ENCODE assay signal across 8 cellular contexts in the genomic region with DNA sequence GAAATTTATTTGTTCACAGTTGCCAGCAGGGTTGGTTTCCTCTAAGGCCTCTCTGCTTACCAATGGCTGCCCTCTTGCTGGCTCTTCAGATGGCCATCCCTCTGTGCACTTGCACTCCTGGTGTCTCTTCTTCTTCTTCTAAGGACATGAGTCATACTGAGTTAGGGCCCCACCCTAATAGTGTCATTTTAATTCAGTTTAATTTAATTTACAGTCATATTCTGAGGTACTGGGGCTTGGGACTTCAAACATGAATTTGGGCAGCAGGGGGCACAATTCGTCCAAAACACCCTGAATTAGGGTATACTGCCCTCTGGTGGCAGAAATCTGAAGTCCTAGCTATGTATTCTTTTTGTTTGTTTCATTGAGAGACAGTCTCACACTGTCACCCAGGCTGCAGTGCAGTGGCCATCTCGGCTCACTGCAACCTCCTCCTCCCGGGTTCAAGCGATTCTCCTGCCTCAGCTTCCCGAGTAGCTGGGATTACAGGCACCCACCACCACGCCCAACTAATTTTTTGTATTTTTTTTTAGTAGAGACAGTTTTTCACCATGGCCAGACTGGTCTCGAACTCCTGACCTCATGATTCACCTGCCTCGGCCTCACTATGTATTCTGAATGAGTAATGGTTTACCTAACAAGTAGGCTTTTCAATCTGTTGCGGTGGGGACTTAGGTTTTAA. TPM values are rescaled to one million over a fixed set of nuclear protein-coding genes. Genes with fewer than 3 reads are reported as not detected.
DNase-seq lines count a peak whose midpoint lies in the region; ATAC-seq and TF ChIP-seq lines count a peak whose summit lies in the region.

No MANE protein-coding gene starts in this region.

- POLR2A ChIA-PET in BJ (lab: Charles Lee) = interaction anchor here (0.7 kb wide), 1 partner anchor 885 kb away, joined by 3 read pairs; no protein-coding TSS in a partner anchor
- POLR2A ChIA-PET in PC-3 (lab: Charles Lee; ENCODE audit: unreplicated experiment) = no interaction called here

- CTCF ChIA-PET in BJ (lab: Yijun Ruan, JAX) = interaction anchor here (0.6 to 4.3 kb wide), 36 partner anchors 8 to 814 kb away, joined by 3 to 28 read pairs (median 4); partner anchors contain the start of genes CCDC121, GPN1, PPM1G and SLC4A1AP
- CTCF ChIA-PET in PC-3 (lab: Charles Lee) = interaction anchor here (0.5 to 2.3 kb wide), 7 partner anchors 8 to 362 kb away, joined by 3 to 8 read pairs (median 7); partner anchors contain the start of genes CCDC121 and GPN1

- H3K27ac ChIP-seq in PC-3 (ENCODE audit: low read length) = peak overlapping the region; percentile 79
- H3K27ac ChIP-seq in esophagus muscularis mucosa (replicated peaks in 1 of 4) = peak overlapping the region in 1 of 4 donors; percentile 38

- peaks cover 6% of the 10 kb centered on the region for H3K36me3 ChIP-seq in BJ (ENCODE audit: control insufficient read depth, insufficient read depth, low read length)
- peaks cover 32% of the 10 kb centered on the region for H3K36me3 ChIP-seq in PC-3 (ENCODE audit: low read depth, low read length)
- peaks cover 37 to 95% (median 70%) of the 10 kb centered on the region in 4 donors for H3K36me3 ChIP-seq in esophagus muscularis mucosa

- ATAC-seq in GM19438 (IDR thresholded peaks at IDR 0.05; ENCODE audit: low read depth, unreplicated experiment) (peak; percentile 83), PC-3 (peak; percentile 82)

- H2AFZ ChIP-seq in PC-3 (ENCODE audit: low read length) = no peak overlapping the region

- peak overlapping the region in 1 of 3 experiments; percentile 8 for H3K27ac Mint-ChIP-seq in nephron

- whole genome bisulfite sequencing in esophagus muscularis mucosa = 49% methylated on average over 9 of the region's 9 CpGs

- H3K9me3 Mint-ChIP-seq in nephron = no peaks in the 10 kb centered on the region

- peak overlapping the region; percentile 51 for H3K4me2 ChIP-seq in PC-3 (ENCODE audit: low read length)

- H4K20me1 ChIP-seq in PC-3 (ENCODE audit: low read length) = no peaks in the 10 kb centered on the region

- H3K4me1 ChIP-seq in PC-3 (ENCODE audit: insufficient read depth, low read length) (peaks cover 29% of the 10 kb centered on the region), esophagus muscularis mucosa (peaks cover 0 to 13% (median 7%) of the 10 kb centered on the region in 4 donors)

- H3K9ac ChIP-seq in PC-3 (ENCODE audit: low read length) = peak overlapping the region; percentile 43; the same call in 1 of the 2 replicates

- H3K4me3 ChIP-seq in BJ (ENCODE audit: low read depth, low read length) (no peak overlapping the region), PC-3 (ENCODE audit: low read length) (no peak overlapping the region), esophagus muscularis mucosa (no peak overlapping the region)

- BruUV-seq in PC-3 (replicated peaks; lab: Mats Ljungman, UMichigan) = no TSS peak

- no peak for TF ChIP-seq POLR2A in esophagus muscularis mucosa (IDR thresholded peaks at IDR 0.05; ENCODE audit: low read depth)

- TF ChIP-seq EP300 in esophagus muscularis mucosa (IDR thresholded peaks at IDR 0.05) = no peak

- H3K36me3 Mint-ChIP-seq in nephron (ENCODE audit: low read depth) = peaks cover 44% of the 10 kb centered on the region

- no peak overlapping the region for H3K4me3 Mint-ChIP-seq in nephron

- H3K9me3 ChIP-seq in PC-3 (ENCODE audit: low read length) (no peaks in the 10 kb centered on the region), esophagus muscularis mucosa (no peaks in the 10 kb centered on the region)

- no peaks in the 10 kb centered on the region for H3K27me3 Mint-ChIP-seq in nephron (ENCODE audit: low read depth)

- peak; percentile 83 for TF ChIP-seq CTCF in BJ (IDR thresholded peaks at IDR 0.05; ENCODE audit: insufficient read depth, low read depth, low read length)
- TF ChIP-seq CTCF in PC-3 (conservative IDR thresholded peaks at IDR 0.05; ENCODE audit: low read depth, low read length) = peak; percentile 99
- peak; percentile 91 to 96 (median 92) for TF ChIP-seq CTCF in esophagus muscularis mucosa (IDR thresholded peaks at IDR 0.05)
- peak; percentile 96 to 100 (median 99) for TF ChIP-seq CTCF in nephron (IDR thresholded peaks at IDR 0.05; ENCODE audit: unreplicated experiment in 3 of 3)

- H3K79me2 ChIP-seq in PC-3 (ENCODE audit: low read length) = no peaks in the 10 kb centered on the region

- intact Hi-C loops in PC-3 (cut with micrococcal nuclease) (loop anchor here (1.0 kb wide), 1 partner anchor 275 kb away; no protein-coding TSS in a partner anchor), esophagus muscularis mucosa (cut with DNase I) (loop anchor here (5.0 kb wide), 1 partner anchor 769 kb away; no protein-coding TSS in a partner anchor)

- no peaks in the 10 kb centered on the region for H3K9me2 ChIP-seq in PC-3 (replicated peaks; ENCODE audit: low read length)

- H3K27me3 ChIP-seq in BJ (ENCODE audit: control insufficient read depth, insufficient read depth, low read length) (no peaks in the 10 kb centered on the region; the same call in 1 of the 2 replicates), PC-3 (ENCODE audit: low read length) (no peaks in the 10 kb centered on the region), esophagus muscularis mucosa (no peaks in the 10 kb centered on the region)

- H3K4me1 Mint-ChIP-seq in nephron = no peaks in the 10 kb centered on the region

- DNase-seq in BJ (ENCODE audit: low read depth) (peak; percentile 54), Kasumi-1 (lab: John Stamatoyannopoulos, UW) (peak; percentile 92 to 97), PC-3 (peak; percentile 98), activated T-cell treated with anti-CD3 and anti-CD28 coated beads for 4 hours (peak; percentile 91), esophagus muscularis mucosa (ENCODE audit: extremely low spot score) (no peak)
- DNase-seq in stimulated activated naive CD4-positive, alpha-beta T cell (lab: John Stamatoyannopoulos, UW) = peak; percentile 62 to 92 (median 76)

- H3F3A ChIP-seq in PC-3 (ENCODE audit: low read length, unreplicated experiment) = peaks cover 7% of the 10 kb centered on the region

RNA-seq across cellular contexts. Expression of gene SLC4A1AP, which starts 19.8 kb away (rescaled TPM):
- polyA plus RNA-seq in BJ (2011; rRNA removed) = 8.8 and 10.1 TPM in 2 replicates
- polyA minus RNA-seq in BJ (2011; rRNA and poly(A)+ RNA removed) = 5.1 and 8.0 TPM in 2 replicates
- 29.1 and 30.3 TPM in 2 replicates for total RNA-seq in PC-3 (2014; rRNA removed)
- 10 to 100 TPM; 16.7 to 22.8 (median 20.1) TPM for total RNA-seq in esophagus muscularis mucosa

RNA-seq across cellular contexts. Expression of gene SUPT7L, which starts 20.1 kb away (rescaled TPM):
- polyA plus RNA-seq in BJ (2011; rRNA removed) = 43.5 and 52.0 TPM in 2 replicates
- polyA minus RNA-seq in BJ (2011; rRNA and poly(A)+ RNA removed) = 32.0 and 43.6 TPM in 2 replicates
- total RNA-seq in PC-3 (2014; rRNA removed) = 23.4 and 27.2 TPM in 2 replicates
- total RNA-seq in esophagus muscularis mucosa = 10 to 100 TPM; 18.5 to 23.1 (median 20.7) TPM

RNA-seq across cellular contexts. Expression of gene GPN1, which starts 54.7 kb away (rescaled TPM):
- 40.8 and 61.0 TPM in 2 replicates for polyA plus RNA-seq in BJ (2011; rRNA removed)
- 20.0 and 33.6 TPM in 2 replicates for polyA minus RNA-seq in BJ (2011; rRNA and poly(A)+ RNA removed)
- total RNA-seq in PC-3 (2014; rRNA removed) (40.9 and 46.8 TPM in 2 replicates), esophagus muscularis mucosa (10 to 100 TPM; 18.8 to 28.1 (median 22.7) TPM)

RNA-seq across cellular contexts. Expression of gene CCDC121, which starts 54.7 kb away (rescaled TPM):
- 0.58 and 0.86 TPM in 2 replicates for polyA plus RNA-seq in BJ (2011; rRNA removed)
- 0.26 and 0.90 TPM in 2 replicates for polyA minus RNA-seq in BJ (2011; rRNA and poly(A)+ RNA removed)
- total RNA-seq in PC-3 (2014; rRNA removed) (0.87 and 2.7 TPM in 2 replicates), esophagus muscularis mucosa (1 to 10 TPM; 2.7 to 6.2 (median 5.2) TPM)
